1 cellular context compared by ENCODE assay signal in the genomic region with DNA sequence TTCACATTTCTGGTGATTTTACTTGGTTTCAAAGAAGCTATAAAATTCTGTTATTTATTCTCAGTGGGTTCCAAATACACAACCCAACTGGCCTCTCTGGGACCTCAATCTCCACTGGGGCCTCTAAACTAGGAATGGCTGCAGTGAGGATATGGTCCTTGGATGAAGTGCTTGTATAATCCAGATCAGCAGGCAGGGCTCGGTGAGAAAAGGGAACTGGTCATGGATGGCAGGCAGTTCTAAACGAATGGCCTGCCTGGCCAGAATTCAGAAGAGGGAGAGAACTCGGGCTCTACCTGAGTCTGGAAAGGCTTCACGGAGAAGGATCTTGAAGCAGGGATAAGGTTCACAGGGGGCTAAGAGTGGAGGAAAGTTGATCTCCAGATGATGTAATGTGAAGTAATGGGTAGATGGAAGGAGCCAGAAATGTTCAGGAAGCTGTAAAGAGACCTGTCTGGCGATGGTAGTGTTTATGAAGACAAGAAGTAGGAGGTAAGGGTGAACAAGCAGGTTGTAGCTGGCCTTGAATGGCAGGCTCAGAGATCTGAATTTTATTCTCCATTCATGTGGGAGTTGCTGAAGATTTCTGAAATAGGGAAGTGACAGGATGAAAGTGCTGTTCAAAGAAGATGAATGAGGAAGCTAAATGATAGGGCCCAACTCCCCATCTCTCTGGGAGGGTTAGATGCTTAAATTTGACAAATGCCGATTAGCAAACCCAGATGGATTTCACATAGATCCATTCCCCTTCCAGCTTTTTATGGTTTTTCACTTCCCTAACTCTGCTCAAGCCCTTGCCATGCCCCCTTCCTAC.
TF ChIP-seq lines count a peak whose summit lies in the region.

No MANE protein-coding gene starts in this region.

TF ChIP-seq in K562, 482 proteins besides CTCF, POLR2A, EP300 and RAD21 (continued from another document):
- TF ChIP-seq, protein P1, sequence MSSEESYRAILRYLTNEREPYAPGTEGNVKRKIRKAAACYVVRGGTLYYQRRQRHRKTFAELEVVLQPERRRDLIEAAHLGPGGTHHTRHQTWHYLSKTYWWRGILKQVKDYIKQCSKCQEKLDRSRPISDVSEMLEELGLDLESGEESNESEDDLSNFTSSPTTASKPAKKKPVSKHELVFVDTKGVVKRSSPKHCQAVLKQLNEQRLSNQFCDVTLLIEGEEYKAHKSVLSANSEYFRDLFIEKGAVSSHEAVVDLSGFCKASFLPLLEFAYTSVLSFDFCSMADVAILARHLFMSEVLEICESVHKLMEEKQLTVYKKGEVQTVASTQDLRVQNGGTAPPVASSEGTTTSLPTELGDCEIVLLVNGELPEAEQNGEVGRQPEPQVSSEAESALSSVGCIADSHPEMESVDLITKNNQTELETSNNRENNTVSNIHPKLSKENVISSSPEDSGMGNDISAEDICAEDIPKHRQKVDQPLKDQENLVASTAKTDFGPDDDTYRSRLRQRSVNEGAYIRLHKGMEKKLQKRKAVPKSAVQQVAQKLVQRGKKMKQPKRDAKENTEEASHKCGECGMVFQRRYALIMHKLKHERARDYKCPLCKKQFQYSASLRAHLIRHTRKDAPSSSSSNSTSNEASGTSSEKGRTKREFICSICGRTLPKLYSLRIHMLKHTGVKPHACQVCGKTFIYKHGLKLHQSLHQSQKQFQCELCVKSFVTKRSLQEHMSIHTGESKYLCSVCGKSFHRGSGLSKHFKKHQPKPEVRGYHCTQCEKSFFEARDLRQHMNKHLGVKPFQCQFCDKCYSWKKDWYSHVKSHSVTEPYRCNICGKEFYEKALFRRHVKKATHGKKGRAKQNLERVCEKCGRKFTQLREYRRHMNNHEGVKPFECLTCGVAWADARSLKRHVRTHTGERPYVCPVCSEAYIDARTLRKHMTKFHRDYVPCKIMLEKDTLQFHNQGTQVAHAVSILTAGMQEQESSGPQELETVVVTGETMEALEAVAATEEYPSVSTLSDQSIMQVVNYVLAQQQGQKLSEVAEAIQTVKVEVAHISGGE (CRISPR knock-in tag; IDR thresholded peaks at IDR 0.05): no peak
- TF ChIP-seq SRF (CRISPR knock-in tag; IDR thresholded peaks at IDR 0.05) (no peak), HSF4 (CRISPR knock-in tag; IDR thresholded peaks at IDR 0.05; ENCODE audit: borderline replicate concordance) (no peak), TRIM24 (IDR thresholded peaks at IDR 0.05) (peak; percentile 50 to 80; a peak in 2 of 4 replicates), CEBPG (CRISPR knock-in tag; IDR thresholded peaks at IDR 0.05) (peak; percentile 39; the same call in 1 of the 2 replicates), CEBPG (tag; conservative IDR thresholded peaks at IDR 0.05 in 1 of 2, IDR thresholded peaks at IDR 0.05 in 1 of 2) (peak in 1 of 2 experiments; percentile 84; a peak in 2 of 4 replicates), EZH2 (IDR thresholded peaks at IDR 0.05; ENCODE audit: borderline replicate concordance, low read depth, low read length) (no peak), ZNF766 (CRISPR knock-in tag; conservative IDR thresholded peaks at IDR 0.05) (no peak), YY1 (IDR thresholded peaks at IDR 0.05; ENCODE audit: borderline replicate concordance in 1 of 3, control insufficient read depth in 1 of 3, extremely low read depth in 1 of 3, insufficient read depth in 3 of 3, insufficient read length in 1 of 3, insufficient replicate concordance in 2 of 3, low read depth in 1 of 3, low read length in 2 of 3) (no peak), MCM3 (IDR thresholded peaks at IDR 0.05) (no peak), CTBP1 (IDR thresholded peaks at IDR 0.05; ENCODE audit: borderline replicate concordance) (peak; percentile 68), ERF (CRISPR knock-in tag; IDR thresholded peaks at IDR 0.05) (no peak), PHTF2 (CRISPR knock-in tag; IDR thresholded peaks at IDR 0.05) (no peak), SMARCE1 (IDR thresholded peaks at IDR 0.05) (0 out of 2 replicates have a peak, but pooled peaks have one; percentile 28), ATF7 (IDR thresholded peaks at IDR 0.05) (0 out of 2 replicates have a peak, but pooled peaks have one; percentile 31), SAFB (IDR thresholded peaks at IDR 0.05; ENCODE audit: borderline replicate concordance, low read depth, low read length) (no peak), SPI1 (IDR thresholded peaks at IDR 0.05; ENCODE audit: borderline replicate concordance, low read depth, low read length) (peak; percentile 87; the same call in 1 of the 2 replicates), ETV6 (IDR thresholded peaks at IDR 0.05; ENCODE audit: borderline replicate concordance in 1 of 2, low read depth in 2 of 2, low read length in 1 of 2) (no peak), ETV6 (CRISPR knock-in tag; IDR thresholded peaks at IDR 0.05; ENCODE audit: borderline replicate concordance) (no peak), ARID2 (IDR thresholded peaks at IDR 0.05) (no peak), POLR3G (IDR thresholded peaks at IDR 0.05; ENCODE audit: extremely low read depth, insufficient read length, insufficient replicate concordance) (no peak), ZNF57 (CRISPR knock-in tag; IDR thresholded peaks at IDR 0.05) (no peak), ADNP (tag; IDR thresholded peaks at IDR 0.05) (no peak), TAF7 (tag; IDR thresholded peaks at IDR 0.05) (no peak), MBD2 (IDR thresholded peaks at IDR 0.05; ENCODE audit: borderline replicate concordance, low read depth) (no peak), EHMT2 (IDR thresholded peaks at IDR 0.05) (no peak), SNIP1 (IDR thresholded peaks at IDR 0.05; ENCODE audit: low read depth) (no peak), CXXC5 (CRISPR knock-in tag; IDR thresholded peaks at IDR 0.05) (0 out of 2 replicates have a peak, but pooled peaks have one; percentile 36), SREBF1 (IDR thresholded peaks at IDR 0.05; ENCODE audit: borderline replicate concordance, low read depth, low read length) (no peak), BRD4 (IDR thresholded peaks at IDR 0.05) (no peak), TEAD2 (tag; IDR thresholded peaks at IDR 0.05) (no peak)
- TF ChIP-seq, protein P2, sequence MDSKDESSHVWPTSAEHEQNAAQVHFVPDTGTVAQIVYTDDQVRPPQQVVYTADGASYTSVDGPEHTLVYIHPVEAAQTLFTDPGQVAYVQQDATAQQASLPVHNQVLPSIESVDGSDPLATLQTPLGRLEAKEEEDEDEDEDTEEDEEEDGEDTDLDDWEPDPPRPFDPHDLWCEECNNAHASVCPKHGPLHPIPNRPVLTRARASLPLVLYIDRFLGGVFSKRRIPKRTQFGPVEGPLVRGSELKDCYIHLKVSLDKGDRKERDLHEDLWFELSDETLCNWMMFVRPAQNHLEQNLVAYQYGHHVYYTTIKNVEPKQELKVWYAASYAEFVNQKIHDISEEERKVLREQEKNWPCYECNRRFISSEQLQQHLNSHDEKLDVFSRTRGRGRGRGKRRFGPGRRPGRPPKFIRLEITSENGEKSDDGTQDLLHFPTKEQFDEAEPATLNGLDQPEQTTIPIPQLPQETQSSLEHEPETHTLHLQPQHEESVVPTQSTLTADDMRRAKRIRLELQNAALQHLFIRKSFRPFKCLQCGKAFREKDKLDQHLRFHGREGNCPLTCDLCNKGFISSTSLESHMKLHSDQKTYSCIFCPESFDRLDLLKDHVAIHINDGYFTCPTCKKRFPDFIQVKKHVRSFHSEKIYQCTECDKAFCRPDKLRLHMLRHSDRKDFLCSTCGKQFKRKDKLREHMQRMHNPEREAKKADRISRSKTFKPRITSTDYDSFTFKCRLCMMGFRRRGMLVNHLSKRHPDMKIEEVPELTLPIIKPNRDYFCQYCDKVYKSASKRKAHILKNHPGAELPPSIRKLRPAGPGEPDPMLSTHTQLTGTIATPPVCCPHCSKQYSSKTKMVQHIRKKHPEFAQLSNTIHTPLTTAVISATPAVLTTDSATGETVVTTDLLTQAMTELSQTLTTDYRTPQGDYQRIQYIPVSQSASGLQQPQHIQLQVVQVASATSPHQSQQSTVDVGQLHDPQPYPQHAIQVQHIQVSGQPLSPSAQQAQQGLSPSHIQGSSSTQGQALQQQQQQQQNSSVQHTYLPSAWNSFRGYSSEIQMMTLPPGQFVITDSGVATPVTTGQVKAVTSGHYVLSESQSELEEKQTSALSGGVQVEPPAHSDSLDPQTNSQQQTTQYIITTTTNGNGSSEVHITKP (IDR thresholded peaks at IDR 0.05; ENCODE audit: partially characterized antibody): no peak
- TF ChIP-seq, protein P3, sequence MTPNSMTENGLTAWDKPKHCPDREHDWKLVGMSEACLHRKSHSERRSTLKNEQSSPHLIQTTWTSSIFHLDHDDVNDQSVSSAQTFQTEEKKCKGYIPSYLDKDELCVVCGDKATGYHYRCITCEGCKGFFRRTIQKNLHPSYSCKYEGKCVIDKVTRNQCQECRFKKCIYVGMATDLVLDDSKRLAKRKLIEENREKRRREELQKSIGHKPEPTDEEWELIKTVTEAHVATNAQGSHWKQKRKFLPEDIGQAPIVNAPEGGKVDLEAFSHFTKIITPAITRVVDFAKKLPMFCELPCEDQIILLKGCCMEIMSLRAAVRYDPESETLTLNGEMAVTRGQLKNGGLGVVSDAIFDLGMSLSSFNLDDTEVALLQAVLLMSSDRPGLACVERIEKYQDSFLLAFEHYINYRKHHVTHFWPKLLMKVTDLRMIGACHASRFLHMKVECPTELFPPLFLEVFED (CRISPR knock-in tag; conservative IDR thresholded peaks at IDR 0.05): no peak
- TF ChIP-seq, protein P4, sequence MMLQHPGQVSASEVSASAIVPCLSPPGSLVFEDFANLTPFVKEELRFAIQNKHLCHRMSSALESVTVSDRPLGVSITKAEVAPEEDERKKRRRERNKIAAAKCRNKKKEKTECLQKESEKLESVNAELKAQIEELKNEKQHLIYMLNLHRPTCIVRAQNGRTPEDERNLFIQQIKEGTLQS (IDR thresholded peaks at IDR 0.05): peak; percentile 43; the same call in 1 of the 2 replicates
- TF ChIP-seq, protein P4 (CRISPR knock-in tag; conservative IDR thresholded peaks at IDR 0.05): no peak
- TF ChIP-seq, protein P5, sequence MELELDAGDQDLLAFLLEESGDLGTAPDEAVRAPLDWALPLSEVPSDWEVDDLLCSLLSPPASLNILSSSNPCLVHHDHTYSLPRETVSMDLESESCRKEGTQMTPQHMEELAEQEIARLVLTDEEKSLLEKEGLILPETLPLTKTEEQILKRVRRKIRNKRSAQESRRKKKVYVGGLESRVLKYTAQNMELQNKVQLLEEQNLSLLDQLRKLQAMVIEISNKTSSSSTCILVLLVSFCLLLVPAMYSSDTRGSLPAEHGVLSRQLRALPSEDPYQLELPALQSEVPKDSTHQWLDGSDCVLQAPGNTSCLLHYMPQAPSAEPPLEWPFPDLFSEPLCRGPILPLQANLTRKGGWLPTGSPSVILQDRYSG (tag; conservative IDR thresholded peaks at IDR 0.05; ENCODE audit: low read depth): no peak
- TF ChIP-seq, protein P6, sequence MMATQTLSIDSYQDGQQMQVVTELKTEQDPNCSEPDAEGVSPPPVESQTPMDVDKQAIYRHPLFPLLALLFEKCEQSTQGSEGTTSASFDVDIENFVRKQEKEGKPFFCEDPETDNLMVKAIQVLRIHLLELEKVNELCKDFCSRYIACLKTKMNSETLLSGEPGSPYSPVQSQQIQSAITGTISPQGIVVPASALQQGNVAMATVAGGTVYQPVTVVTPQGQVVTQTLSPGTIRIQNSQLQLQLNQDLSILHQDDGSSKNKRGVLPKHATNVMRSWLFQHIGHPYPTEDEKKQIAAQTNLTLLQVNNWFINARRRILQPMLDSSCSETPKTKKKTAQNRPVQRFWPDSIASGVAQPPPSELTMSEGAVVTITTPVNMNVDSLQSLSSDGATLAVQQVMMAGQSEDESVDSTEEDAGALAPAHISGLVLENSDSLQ (IDR thresholded peaks at IDR 0.05): peak; percentile 67; the same call in 1 of the 2 replicates
- TF ChIP-seq, protein P7, sequence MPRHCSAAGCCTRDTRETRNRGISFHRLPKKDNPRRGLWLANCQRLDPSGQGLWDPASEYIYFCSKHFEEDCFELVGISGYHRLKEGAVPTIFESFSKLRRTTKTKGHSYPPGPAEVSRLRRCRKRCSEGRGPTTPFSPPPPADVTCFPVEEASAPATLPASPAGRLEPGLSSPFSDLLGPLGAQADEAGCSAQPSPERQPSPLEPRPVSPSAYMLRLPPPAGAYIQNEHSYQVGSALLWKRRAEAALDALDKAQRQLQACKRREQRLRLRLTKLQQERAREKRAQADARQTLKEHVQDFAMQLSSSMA (CRISPR knock-in tag; IDR thresholded peaks at IDR 0.05): no peak
- TF ChIP-seq, protein P8, sequence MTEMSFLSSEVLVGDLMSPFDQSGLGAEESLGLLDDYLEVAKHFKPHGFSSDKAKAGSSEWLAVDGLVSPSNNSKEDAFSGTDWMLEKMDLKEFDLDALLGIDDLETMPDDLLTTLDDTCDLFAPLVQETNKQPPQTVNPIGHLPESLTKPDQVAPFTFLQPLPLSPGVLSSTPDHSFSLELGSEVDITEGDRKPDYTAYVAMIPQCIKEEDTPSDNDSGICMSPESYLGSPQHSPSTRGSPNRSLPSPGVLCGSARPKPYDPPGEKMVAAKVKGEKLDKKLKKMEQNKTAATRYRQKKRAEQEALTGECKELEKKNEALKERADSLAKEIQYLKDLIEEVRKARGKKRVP (CRISPR knock-in tag; IDR thresholded peaks at IDR 0.05): no peak
